In genomic region chr17:3645310-3645709, GRCh38 we compare ENCODE assay signal across 1 cellular context.
TF ChIP-seq lines count a peak whose summit lies in the region.

No MANE protein-coding gene starts in this region.

TF ChIP-seq in GM12878, 131 proteins besides CTCF, POLR2A, EP300 and RAD21:
- TF ChIP-seq CHD4 (IDR thresholded peaks at IDR 0.05) (no peak), PKNOX1 (IDR thresholded peaks at IDR 0.05) (no peak), MEF2A (IDR thresholded peaks at IDR 0.05; ENCODE audit: insufficient read depth, low read depth, low read length) (no peak), E2F4 (IDR thresholded peaks at IDR 0.05; ENCODE audit: low read depth, low read length) (no peak), HCFC1 (IDR thresholded peaks at IDR 0.05; ENCODE audit: low read length) (no peak), BRCA1 (IDR thresholded peaks at IDR 0.05; ENCODE audit: low read depth, low read length) (no peak), GATAD2B (conservative IDR thresholded peaks at IDR 0.05; ENCODE audit: low read depth) (no peak), HSF1 (IDR thresholded peaks at IDR 0.05; ENCODE audit: low read depth, low read length) (no peak), SREBF1 (IDR thresholded peaks at IDR 0.05; ENCODE audit: low read length) (no peak), NFYA (IDR thresholded peaks at IDR 0.05; ENCODE audit: borderline replicate concordance, low read depth, low read length) (no peak), DPF2 (IDR thresholded peaks at IDR 0.05) (no peak)
